ENCODE assay signal across 15 cellular contexts in the genomic region with DNA sequence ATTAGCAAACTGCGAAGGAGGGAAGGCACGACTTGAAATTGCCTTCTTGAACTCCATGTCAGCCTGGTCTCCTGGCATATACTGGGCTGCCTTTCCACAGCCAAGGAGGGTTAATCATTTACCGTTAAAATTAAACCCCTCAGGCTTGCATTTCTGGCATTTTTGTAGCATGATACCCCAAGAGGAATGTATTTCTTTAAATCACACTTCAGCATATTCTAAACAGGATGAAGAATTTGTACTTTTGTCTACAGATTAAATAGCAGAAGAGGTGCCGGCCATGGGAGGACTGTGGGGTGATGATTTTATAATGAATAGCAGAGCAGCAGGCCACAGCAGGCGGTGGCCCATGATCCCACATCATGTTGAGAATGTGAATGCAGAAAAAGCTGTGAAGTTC.
A peak's percentile ranks its signal among the peaks of the same experiment; 100 is the strongest.
DNase-seq lines count a peak whose midpoint lies in the region; TF ChIP-seq lines count a peak whose summit lies in the region.
"Had no signal": no experiment of that assay in that cellular context is flagged by ENCODE, and none has a peak within 500 bp of the region (broad histone marks: within the 10 kb centered on the region; RNA-seq: fewer than 3 reads in every experiment).

No MANE protein-coding gene starts in this region.

- H3K36me3 Mint-ChIP-seq in activated CD4-positive, alpha-beta T cell treated with anti-CD3 and anti-CD28 coated beads, Interleukin-2, amount 10 ng/mL, durations not matched to agents 7 days and 5 days (ENCODE audit: low read depth): no peaks in the 10 kb centered on the region

- H3K27me3 ChIP-seq in ACC112 (ENCODE audit: insufficient read depth, low read length) (no peaks in the 10 kb centered on the region), HUES48 (ENCODE audit: control insufficient read depth, insufficient read depth, low read length) (no peaks in the 10 kb centered on the region)
- H3K27me3 ChIP-seq: heart right ventricle, suprapubic skin had no signal

- H3K9ac ChIP-seq in HUES48 (ENCODE audit: low read depth, low read length): no peak overlapping the region

- H3K36me3 ChIP-seq in ACC112 (ENCODE audit: insufficient read depth, low read length) (no peaks in the 10 kb centered on the region), HUES48 (ENCODE audit: control insufficient read depth, insufficient read depth, low read length) (no peaks in the 10 kb centered on the region)
- H3K36me3 ChIP-seq: heart right ventricle, suprapubic skin had no signal

- no peaks in the 10 kb centered on the region for H3K27me3 Mint-ChIP-seq in activated CD4-positive, alpha-beta T cell treated with anti-CD3 and anti-CD28 coated beads, Interleukin-2, amount 10 ng/mL, durations not matched to agents 7 days and 5 days

- no peak overlapping the region for H3K4me3 ChIP-seq in ACC112 (ENCODE audit: low read depth, low read length)
- H3K4me3 ChIP-seq in HUES48 (ENCODE audit: low read depth, low read length): no peak overlapping the region
- H3K4me3 ChIP-seq in cardiac fibroblast (replicated peaks in 1 of 2; ENCODE audit: low read depth in 2 of 2, low read length in 2 of 2): no peak overlapping the region
- H3K4me3 ChIP-seq: heart right ventricle, suprapubic skin had no signal

- H3K4me3 Mint-ChIP-seq in activated CD4-positive, alpha-beta T cell treated with anti-CD3 and anti-CD28 coated beads, Interleukin-2, amount 10 ng/mL, durations not matched to agents 7 days and 5 days: no peak overlapping the region
- H3K4me3 Mint-ChIP-seq: B cell had no signal

- H3K9me3 ChIP-seq in HUES48 (ENCODE audit: control insufficient read depth, insufficient read depth, low read length): no peaks in the 10 kb centered on the region
- H3K9me3 ChIP-seq: heart right ventricle, suprapubic skin had no signal

- H3K4me1 ChIP-seq in ACC112 (ENCODE audit: control insufficient read depth, insufficient read depth, low read length, unreplicated experiment) (peaks cover 35% of the 10 kb centered on the region), HUES48 (ENCODE audit: control insufficient read depth, insufficient read depth, low read length) (peaks cover 11% of the 10 kb centered on the region; the same call in 1 of the 2 replicates)

- H3K27ac ChIP-seq in ACC112 (ENCODE audit: low read depth, low read length): no peak overlapping the region
- peak overlapping the region; percentile 23 for H3K27ac ChIP-seq in HUES48 (ENCODE audit: low read depth, low read length)
- H3K27ac ChIP-seq: heart right ventricle had no signal

- H3K4me1 Mint-ChIP-seq in activated CD4-positive, alpha-beta T cell treated with anti-CD3 and anti-CD28 coated beads, Interleukin-2, amount 10 ng/mL, durations not matched to agents 7 days and 5 days: no peaks in the 10 kb centered on the region

- H3K79me2 ChIP-seq in ACC112 (ENCODE audit: control insufficient read depth, insufficient read depth, low read length, unreplicated experiment): no peaks in the 10 kb centered on the region

- POLR2A ChIA-PET in activated CD4-positive, alpha-beta T cell treated with anti-CD3 and anti-CD28 coated beads, Interleukin-2, amount 10 ng/mL, durations not matched to agents 7 days and 5 days (lab: Charles Lee): no interaction called here

- H3K27ac Mint-ChIP-seq in activated CD4-positive, alpha-beta T cell treated with anti-CD3 and anti-CD28 coated beads, Interleukin-2, amount 10 ng/mL, durations not matched to agents 7 days and 5 days: no peak overlapping the region
- H3K27ac Mint-ChIP-seq: B cell had no signal

- peak overlapping the region; percentile 23 for H2AFZ ChIP-seq in ACC112 (ENCODE audit: low read length, unreplicated experiment)

- TF ChIP-seq CTCF in cardiac fibroblast (IDR thresholded peaks at IDR 0.05; ENCODE audit: low read depth, low read length): no peak

- peak; percentile 66 to 82 for DNase-seq in cardiac fibroblast (ENCODE audit: low read depth in 2 of 2)
- DNase-seq in kidney glomerular epithelial cell (lab: John Stamatoyannopoulos, UW): peak; percentile 84
- no peak for DNase-seq in activated CD4-positive, alpha-beta T cell treated with anti-CD3 and anti-CD28 coated beads, Interleukin-2, amount 10 ng/mL, durations not matched to agents 7 days and 5 days
- no peak for DNase-seq in Kasumi-1 (lab: John Stamatoyannopoulos, UW)
- DNase-seq in OCI-M2 (lab: John Stamatoyannopoulos, UW; ENCODE audit: unreplicated experiment): no peak
- no peak for DNase-seq in pons (ENCODE audit: low spot score)
- DNase-seq: activated CD4-positive, alpha-beta T cell treated with anti-CD3 and anti-CD28 coated beads for 1 hour; dermis blood vessel endothelial cell; heart right ventricle; NCI-H1436; retina had no signal

- no peaks in the 10 kb centered on the region for H3K9me3 Mint-ChIP-seq in activated CD4-positive, alpha-beta T cell treated with anti-CD3 and anti-CD28 coated beads, Interleukin-2, amount 10 ng/mL, durations not matched to agents 7 days and 5 days

- CTCF ChIA-PET in activated CD4-positive, alpha-beta T cell treated with anti-CD3 and anti-CD28 coated beads, Interleukin-2, amount 10 ng/mL, durations not matched to agents 7 days and 5 days (lab: Charles Lee): no interaction called here

Comparison
In these comparisons a context has a peak if more than half of its experiments do, and no peak if none do; other contexts are left out.
1. DNase-seq: peak in cardiac fibroblast (2 of 2) and kidney glomerular epithelial cell (single experiment); none in activated CD4-positive, alpha-beta T cell treated with anti-CD3 and anti-CD28 coated beads, Interleukin-2, amount 10 ng/mL, durations not matched to agents 7 days and 5 days (single experiment), Kasumi-1 (0 of 2), OCI-M2 (single experiment) and pons (single experiment).